In genomic region chr7:57404343-57404966, GRCh38 we compare ENCODE assay signal across 17 cellular contexts. TPM values are rescaled to one million over a fixed set of nuclear protein-coding genes. Genes with fewer than 3 reads are reported as not detected.
DNase-seq lines count a peak whose midpoint lies in the region; ATAC-seq, FAIRE-seq and TF ChIP-seq lines count a peak whose summit lies in the region.
"Had no signal": no experiment of that assay in that cellular context is flagged by ENCODE, and none has a peak within 500 bp of the region (broad histone marks: within the 10 kb centered on the region; RNA-seq: fewer than 3 reads in every experiment).

No MANE protein-coding gene starts in this region.

- H3K27me3 Mint-ChIP-seq in activated CD4-positive, alpha-beta T cell treated with anti-CD3 and anti-CD28 coated beads, Interleukin-2, amount 10 ng/mL, durations not matched to agents 7 days and 5 days: no peaks in the 10 kb centered on the region
- H3K27me3 Mint-ChIP-seq: IgD-negative memory B cell had no signal

- intact Hi-C loops in kidney (cut with DNase I): no loop called here
- intact Hi-C loops in sciatic nerve (cut with DNase I): no loop called here

- H3K4me1 ChIP-seq in kidney (ENCODE audit: control insufficient read depth in 1 of 2, insufficient read depth in 1 of 2, low read depth in 1 of 2, low read length in 2 of 2): no peaks in the 10 kb centered on the region
- H3K4me1 ChIP-seq: BLaER1 had no signal

- no peak for FAIRE-seq in kidney (lab: Jason Lieb, UNC)
- FAIRE-seq: G401.6, GM18507 had no signal

- no peaks in the 10 kb centered on the region for H3K4me1 Mint-ChIP-seq in activated CD4-positive, alpha-beta T cell treated with anti-CD3 and anti-CD28 coated beads, Interleukin-2, amount 10 ng/mL, durations not matched to agents 7 days and 5 days
- H3K4me1 Mint-ChIP-seq: IgD-negative memory B cell; stimulated activated effector memory CD8-positive, alpha-beta T cell treated with anti-CD3 and anti-CD28 coated beads, Interleukin-12 subunit alpha, Interleukin-12 subunit beta, amount 100 ng/mL, for 72 hours had no signal

- H3K4me3 ChIP-seq in MG63 (peak overlapping the region; percentile 43), kidney (ENCODE audit: low read length in 2 of 2) (no peak overlapping the region)
- H3K4me3 ChIP-seq: BLaER1 had no signal

- CTCF ChIA-PET in activated CD4-positive, alpha-beta T cell treated with anti-CD3 and anti-CD28 coated beads, Interleukin-2, amount 10 ng/mL, durations not matched to agents 7 days and 5 days (lab: Charles Lee): no interaction called here

- H3K4me3 Mint-ChIP-seq in activated CD4-positive, alpha-beta T cell treated with anti-CD3 and anti-CD28 coated beads, Interleukin-2, amount 10 ng/mL, durations not matched to agents 7 days and 5 days: no peak overlapping the region
- H3K4me3 Mint-ChIP-seq: stimulated activated effector memory CD8-positive, alpha-beta T cell treated with anti-CD3 and anti-CD28 coated beads, Interleukin-12 subunit alpha, Interleukin-12 subunit beta, amount 100 ng/mL, for 72 hours had no signal

- ATAC-seq in sciatic nerve (peak; percentile 96), HG03039 (IDR thresholded peaks at IDR 0.05; ENCODE audit: unreplicated experiment) (no peak), HG03175 (IDR thresholded peaks at IDR 0.05; ENCODE audit: unreplicated experiment) (no peak)
- ATAC-seq: HCT116; stimulated activated effector memory CD8-positive, alpha-beta T cell treated with anti-CD3 and anti-CD28 coated beads, Interleukin-12 subunit alpha, Interleukin-12 subunit beta, amount 100 ng/mL, for 72 hours had no signal

- DNase-seq in MG63 (peak; percentile 62), SW 1271 (lab: John Stamatoyannopoulos, UW) (peak; percentile 75 to 90), kidney (peak; percentile 65), sciatic nerve (ENCODE audit: low spot score) (no peak), NCI-H1417 treated with DMSO at 0.1 percent for 48 hours (lab: John Stamatoyannopoulos, UW) (no peak)
- DNase-seq in activated CD4-positive, alpha-beta T cell treated with anti-CD3 and anti-CD28 coated beads, Interleukin-2, amount 10 ng/mL, durations not matched to agents 7 days and 5 days: no peak
- DNase-seq: glutamatergic neuron, NCI-H1694 treated with DMSO at 0.1 percent for 48 hours had no signal

- no peak for TF ChIP-seq CTCF in kidney (IDR thresholded peaks at IDR 0.05; ENCODE audit: borderline replicate concordance, extremely low read depth, insufficient read depth)

- POLR2A ChIA-PET in activated CD4-positive, alpha-beta T cell treated with anti-CD3 and anti-CD28 coated beads, Interleukin-2, amount 10 ng/mL, durations not matched to agents 7 days and 5 days (lab: Charles Lee): no interaction called here

- no peak overlapping the region for H3K27ac ChIP-seq in kidney (ENCODE audit: low read depth in 2 of 2, low read length in 2 of 2)
- H3K27ac ChIP-seq: BLaER1 had no signal

- no peaks in the 10 kb centered on the region for H3K36me3 Mint-ChIP-seq in activated CD4-positive, alpha-beta T cell treated with anti-CD3 and anti-CD28 coated beads, Interleukin-2, amount 10 ng/mL, durations not matched to agents 7 days and 5 days (ENCODE audit: low read depth)
- H3K36me3 Mint-ChIP-seq: stimulated activated effector memory CD8-positive, alpha-beta T cell treated with anti-CD3 and anti-CD28 coated beads, Interleukin-12 subunit alpha, Interleukin-12 subunit beta, amount 100 ng/mL, for 72 hours had no signal

- peaks cover 27% of the 10 kb centered on the region for H3K9me3 Mint-ChIP-seq in activated CD4-positive, alpha-beta T cell treated with anti-CD3 and anti-CD28 coated beads, Interleukin-2, amount 10 ng/mL, durations not matched to agents 7 days and 5 days

- no peak overlapping the region for H3K9ac ChIP-seq in kidney (ENCODE audit: low read length in 2 of 2)
- H3K9ac ChIP-seq: BLaER1 had no signal

- no peak overlapping the region for H3K27ac Mint-ChIP-seq in activated CD4-positive, alpha-beta T cell treated with anti-CD3 and anti-CD28 coated beads, Interleukin-2, amount 10 ng/mL, durations not matched to agents 7 days and 5 days
- H3K27ac Mint-ChIP-seq: IgD-negative memory B cell; stimulated activated effector memory CD8-positive, alpha-beta T cell treated with anti-CD3 and anti-CD28 coated beads, Interleukin-12 subunit alpha, Interleukin-12 subunit beta, amount 100 ng/mL, for 72 hours had no signal

- H3K9me3 ChIP-seq in MG63 (no peaks in the 10 kb centered on the region), kidney (ENCODE audit: control insufficient read depth in 1 of 2, low read length in 2 of 2) (no peaks in the 10 kb centered on the region)

- H3K36me3 ChIP-seq in MG63: no peaks in the 10 kb centered on the region
- no peaks in the 10 kb centered on the region for H3K36me3 ChIP-seq in kidney (ENCODE audit: control insufficient read depth in 1 of 2, insufficient read depth in 2 of 2, low read length in 2 of 2)
- H3K36me3 ChIP-seq: BLaER1 had no signal

- no peaks in the 10 kb centered on the region for H3K27me3 ChIP-seq in MG63
- H3K27me3 ChIP-seq: BLaER1 had no signal

RNA-seq across cellular contexts. Expression of gene ZNF716, which starts 45.5 kb away (rescaled TPM):
- not detected in 2 replicates for total RNA-seq in MG63 (2014; rRNA removed; shearing (Covaris generic); ENCODE audit: low replicate concordance)
- not detected for total RNA-seq in kidney
- not detected for polyA plus RNA-seq in kidney (ENCODE audit: insufficient read depth, low read depth, low replicate concordance)
- not detected for total RNA-seq in sciatic nerve
- total RNA-seq in activated CD4-positive, alpha-beta T cell treated with anti-CD3 and anti-CD28 coated beads, Interleukin-2, amount 10 ng/mL, durations not matched to agents 7 days and 5 days: not detected
- total RNA-seq: lower leg skin had no signal
- polyA plus RNA-seq: IgD-negative memory B cell had no signal

Comparison
In these comparisons a context has a peak if more than half of its experiments do, and no peak if none do; other contexts are left out.
1. DNase-seq: peak in MG63 (single experiment), SW 1271 (2 of 2) and kidney (single experiment); none in sciatic nerve (single experiment), NCI-H1417 treated with DMSO at 0.1 percent for 48 hours (single experiment) and activated CD4-positive, alpha-beta T cell treated with anti-CD3 and anti-CD28 coated beads, Interleukin-2, amount 10 ng/mL, durations not matched to agents 7 days and 5 days (single experiment).